Comparison of ENCODE assay signal across 8 cellular contexts in the genomic region with DNA sequence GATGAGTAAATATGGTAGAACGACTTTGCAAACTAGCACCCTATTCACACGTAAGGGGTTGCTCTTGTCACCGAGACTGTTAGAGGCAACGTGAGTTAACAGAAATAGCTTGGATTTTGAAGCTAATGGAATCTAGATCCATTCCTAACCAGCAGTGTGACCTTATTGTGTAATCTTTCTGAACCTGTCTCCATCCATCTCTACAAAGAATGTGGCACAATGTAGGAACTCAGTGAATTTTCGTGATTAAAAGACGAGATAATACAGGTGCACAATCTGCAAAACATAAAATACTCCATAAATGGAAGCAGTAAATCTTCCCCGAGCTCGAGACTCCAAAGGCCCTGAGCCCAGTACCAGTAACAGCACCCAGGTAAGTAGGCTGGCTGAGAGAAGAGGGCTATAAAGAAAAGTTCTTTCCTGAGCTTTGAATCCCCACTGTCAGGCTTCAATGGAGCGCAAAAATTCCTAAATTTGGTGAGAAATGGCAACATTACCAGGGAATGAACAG. TPM values are rescaled to one million over a fixed set of nuclear protein-coding genes. Genes with fewer than 3 reads are reported as not detected.
DNase-seq lines count a peak whose midpoint lies in the region; ATAC-seq, FAIRE-seq and TF ChIP-seq lines count a peak whose summit lies in the region.

No MANE protein-coding gene starts in this region.

- peak; percentile 1 for ATAC-seq in HG02678 (IDR thresholded peaks at IDR 0.05; ENCODE audit: unreplicated experiment)
- no peak for ATAC-seq in K562
- no peak for ATAC-seq in left lobe of liver
- no peak for ATAC-seq in GM21786 (IDR thresholded peaks at IDR 0.05; ENCODE audit: unreplicated experiment)
- ATAC-seq in HG03354 (IDR thresholded peaks at IDR 0.05; ENCODE audit: poor library complexity, severe bottlenecking, unreplicated experiment) = no peak

- WGBS in K562 (ENCODE audit: insufficient coverage, low coverage, missing lambda C conversion rate) = 50% methylated on average over 9 of the region's 9 CpGs

- H3K27ac Mint-ChIP-seq in mesothelial cell of epicardium = peak overlapping the region; percentile 97

- POLR2A ChIA-PET in K562 (lab: Yijun Ruan, JAX) = interaction anchor here (0.8 to 1.5 kb wide), 7 partner anchors 9 to 119 kb away, joined by 3 to 5 read pairs (median 3); partner anchors contain the start of genes RPS18 and VPS52

- CTCF ChIA-PET in K562 (lab: Yijun Ruan, JAX; ENCODE audit: low intra/inter-chr PET ratio) = interaction anchor here (0.7 to 2.1 kb wide), 4 partner anchors 12 to 111 kb away, joined by 3 to 12 read pairs (median 6); no protein-coding TSS in a partner anchor

- peaks cover 42% of the 10 kb centered on the region for H3K79me2 ChIP-seq in K562 (ENCODE audit: control insufficient read depth, insufficient read depth, low read length)

- no peak for TF ChIP-seq RAD21 in K562 (CRISPR knock-in tag; conservative IDR thresholded peaks at IDR 0.05 in 1 of 2, IDR thresholded peaks at IDR 0.05 in 1 of 2)

- peaks cover 35% of the 10 kb centered on the region for H3K4me1 Mint-ChIP-seq in mesothelial cell of epicardium

- H3K4me3 Mint-ChIP-seq in mesothelial cell of epicardium = peak overlapping the region; percentile 83

- peaks cover 19 to 22% of the 10 kb centered on the region in 2 experiments for H3K4me1 ChIP-seq in K562 (replicated peaks in 1 of 2; ENCODE audit: control insufficient read depth in 2 of 2, insufficient read depth in 2 of 2, low read length in 2 of 2)

- in situ Hi-C loops in K562 (cut with MboI) = no loop called here

- no peak; the same call in none of the 2 replicates for TF ChIP-seq POLR2A in K562 (conservative IDR thresholded peaks at IDR 0.05)

- no peak for TF ChIP-seq EP300 in K562 (IDR thresholded peaks at IDR 0.05; ENCODE audit: low read length)

- peak overlapping the region; percentile 16 for H3K4me3 ChIP-seq in K562

- no peak for DNase-seq in K562 (ENCODE audit: extremely low read depth in 1 of 4, low spot score in 3 of 4)
- no peak for DNase-seq in mesothelial cell of epicardium (ENCODE audit: low spot score in 2 of 2, unreplicated experiment in 2 of 2)
- DNase-seq in ureter (ENCODE audit: low spot score) = no peak
- no peak for DNase-seq in left lobe of liver (ENCODE audit: low spot score)

- H4K20me1 ChIP-seq in K562 (replicated peaks; ENCODE audit: control insufficient read depth, insufficient read depth, low read length) = 0 out of 2 replicates have a peak, but pooled peaks cover 3% of the 10 kb centered on the region

- H3K36me3 Mint-ChIP-seq in mesothelial cell of epicardium = no peaks in the 10 kb centered on the region

- H3K36me3 ChIP-seq in K562 (ENCODE audit: control insufficient read depth, insufficient read depth, low read length) = peaks cover 27% of the 10 kb centered on the region; the same call in 2 of the 3 replicates

- H3K4me2 ChIP-seq in K562 (ENCODE audit: insufficient read depth, low read length) = peak overlapping the region; percentile 93

- H3K9me3 ChIP-seq in K562 (replicated peaks; ENCODE audit: control insufficient read depth, insufficient read depth, low read depth, low read length) = no peaks in the 10 kb centered on the region

- no peaks in the 10 kb centered on the region for H3K27me3 ChIP-seq in K562 (ENCODE audit: control insufficient read depth in 2 of 2, insufficient read depth in 2 of 2, low read length in 2 of 2)

- H3K9ac ChIP-seq in K562 (ENCODE audit: insufficient read depth in 1 of 2, low read depth in 2 of 2, low read length in 2 of 2) = peak overlapping the region; percentile 65 to 92

- no peaks in the 10 kb centered on the region for H3K9me1 ChIP-seq in K562 (ENCODE audit: control insufficient read depth, insufficient read depth, low read length)

- no peaks in the 10 kb centered on the region for H3K9me3 Mint-ChIP-seq in mesothelial cell of epicardium

- BruUV-seq in K562 (replicated peaks; lab: Mats Ljungman, UMichigan) = TSS peak; percentile 94

- H2AFZ ChIP-seq in K562 (ENCODE audit: low read depth, low read length) = peak overlapping the region; percentile 96

- H3K27ac ChIP-seq in 22Rv1 = peak overlapping the region; percentile 91
- H3K27ac ChIP-seq in K562 (ENCODE audit: extremely low read depth, low read depth, low read length) = peak overlapping the region; percentile 89

- no peak for FAIRE-seq in K562 (lab: Jason Lieb, UNC)

- TF ChIP-seq CTCF in 22Rv1 (IDR thresholded peaks at IDR 0.05) = no peak
- TF ChIP-seq CTCF in K562 (IDR thresholded peaks at IDR 0.05 in 2 of 3, conservative IDR thresholded peaks at IDR 0.05 in 1 of 3; ENCODE audit: insufficient read depth in 2 of 3, low read depth in 1 of 3, low read length in 3 of 3) = no peak
- TF ChIP-seq CTCF in mesothelial cell of epicardium (IDR thresholded peaks at IDR 0.05; ENCODE audit: unreplicated experiment) = no peak

- intact Hi-C loops in K562 (cut with micrococcal nuclease) = loop anchor here (1.0 to 5.0 kb wide), 6 partner anchors 19 to 101 kb away; partner anchors contain the start of genes CUTA and RGL2

- no peaks in the 10 kb centered on the region for H3K27me3 Mint-ChIP-seq in mesothelial cell of epicardium (ENCODE audit: low read depth)

RNA-seq across cellular contexts. Expression of gene KIFC1, which starts 0.8 kb away (rescaled TPM):
- total RNA-seq in K562 (2011; cell fraction: chromatin; rRNA removed; ENCODE audit: low replicate concordance) = 117 and 182 TPM in 2 replicates
- total RNA-seq in K562 (2011; cell fraction: nucleolus; rRNA removed) = 141 and 154 TPM in 2 replicates
- 113 and 129 TPM in 2 replicates for total RNA-seq in K562 (2011; cell fraction: nucleoplasm; rRNA removed)
- total RNA-seq in K562 (2014; rRNA removed) (50.2 and 62.5 TPM in 2 replicates), K562 (2014; rRNA removed; fragmentation: Illumina TruSeq; extraction: Trizol) (38.6 and 42.3 TPM in 2 replicates), K562 (2015; rRNA removed; fragmentation: Illumina TruSeq; extraction: Trizol) (77.9 and 80.1 TPM in 2 replicates), K562 (2021) (79.2 and 85.6 TPM in 2 replicates), mesothelial cell of epicardium (30.1 to 31.3 TPM (median 30.3 TPM) in 3 replicates), ureter (1.0 TPM), left lobe of liver (0.38 TPM)
- polyA plus RNA-seq in K562 (2011; rRNA removed) (95.2 and 103 TPM in 2 replicates), K562 (2014; fragmentation: Illumina TruSeq; extraction: Trizol) (76.9 and 82.7 TPM in 2 replicates), K562 (2014; fragmentation: Nextera tagmentation; extraction: Ambion mirVana) (1 to 10 TPM; 1.3 to 2.2 TPM), K562 (2014; rRNA removed) (84.1 and 88.6 TPM in 2 replicates)
- polyA plus RNA-seq in K562 (2011; cell fraction: cytosol; rRNA removed) = 82.9 and 95.7 TPM in 2 replicates
- polyA plus RNA-seq in K562 (2011; cell fraction: nucleus; rRNA removed) = 255 and 308 TPM in 2 replicates
- 70.1 and 78.9 TPM in 2 replicates for polyA plus RNA-seq in K562 (2012)
- polyA minus RNA-seq in K562 (2011; rRNA and poly(A)+ RNA removed) = 91.4 and 99.3 TPM in 2 replicates
- 43.1 and 48.8 TPM in 2 replicates for polyA minus RNA-seq in K562 (2011; cell fraction: cytosol; rRNA and poly(A)+ RNA removed)
- polyA minus RNA-seq in K562 (2011; cell fraction: nucleus; rRNA and poly(A)+ RNA removed) = 113 and 139 TPM in 2 replicates

RNA-seq across cellular contexts. Expression of gene PHF1, which starts 20.0 kb away (rescaled TPM):
- total RNA-seq in K562 (2011; cell fraction: chromatin; rRNA removed; ENCODE audit: low replicate concordance) = 151 and 284 TPM in 2 replicates
- 158 and 171 TPM in 2 replicates for total RNA-seq in K562 (2011; cell fraction: nucleolus; rRNA removed)
- 141 and 150 TPM in 2 replicates for total RNA-seq in K562 (2011; cell fraction: nucleoplasm; rRNA removed)
- total RNA-seq in K562 (2014; rRNA removed) (27.3 and 29.7 TPM in 2 replicates), K562 (2014; rRNA removed; fragmentation: Illumina TruSeq; extraction: Trizol) (16.2 and 20.8 TPM in 2 replicates), K562 (2015; rRNA removed; fragmentation: Illumina TruSeq; extraction: Trizol) (29.6 and 33.7 TPM in 2 replicates), K562 (2021) (42.1 and 43.2 TPM in 2 replicates), mesothelial cell of epicardium (61.0 to 63.6 TPM (median 63.0 TPM) in 3 replicates), ureter (58.8 TPM), left lobe of liver (20.7 TPM)
- polyA plus RNA-seq in K562 (2011; rRNA removed) (45.9 and 59.4 TPM in 2 replicates), K562 (2014; fragmentation: Illumina TruSeq; extraction: Trizol) (45.5 and 48.8 TPM in 2 replicates), K562 (2014; fragmentation: Nextera tagmentation; extraction: Ambion mirVana) (1 to 10 TPM; 3.7 to 4.0 TPM), K562 (2014; rRNA removed) (60.8 and 64.2 TPM in 2 replicates)
- polyA plus RNA-seq in K562 (2011; cell fraction: cytosol; rRNA removed) = 56.9 and 69.4 TPM in 2 replicates
- polyA plus RNA-seq in K562 (2011; cell fraction: nucleus; rRNA removed) = 359 and 410 TPM in 2 replicates
- polyA plus RNA-seq in K562 (2012) = 42.7 and 85.4 TPM in 2 replicates
- 21.9 and 26.4 TPM in 2 replicates for polyA minus RNA-seq in K562 (2011; rRNA and poly(A)+ RNA removed)
- 12.4 and 15.0 TPM in 2 replicates for polyA minus RNA-seq in K562 (2011; cell fraction: cytosol; rRNA and poly(A)+ RNA removed)
- 40.8 and 50.0 TPM in 2 replicates for polyA minus RNA-seq in K562 (2011; cell fraction: nucleus; rRNA and poly(A)+ RNA removed)

RNA-seq across cellular contexts. Expression of gene CUTA, which starts 27.1 kb away (rescaled TPM):
- total RNA-seq in K562 (2011; cell fraction: chromatin; rRNA removed; ENCODE audit: low replicate concordance) = 90.7 and 171 TPM in 2 replicates
- 247 and 251 TPM in 2 replicates for total RNA-seq in K562 (2011; cell fraction: nucleolus; rRNA removed)
- total RNA-seq in K562 (2011; cell fraction: nucleoplasm; rRNA removed) = 190 and 192 TPM in 2 replicates
- total RNA-seq in K562 (2014; rRNA removed) (310 and 413 TPM in 2 replicates), K562 (2014; rRNA removed; fragmentation: Illumina TruSeq; extraction: Trizol) (192 and 203 TPM in 2 replicates), K562 (2015; rRNA removed; fragmentation: Illumina TruSeq; extraction: Trizol) (316 and 317 TPM in 2 replicates), K562 (2021) (369 and 372 TPM in 2 replicates), mesothelial cell of epicardium (238 to 239 TPM (median 239 TPM) in 3 replicates), ureter (157 TPM), left lobe of liver (104 TPM)
- polyA plus RNA-seq in K562 (2011; rRNA removed) (166 and 178 TPM in 2 replicates), K562 (2014; fragmentation: Illumina TruSeq; extraction: Trizol) (264 and 434 TPM in 2 replicates), K562 (2014; fragmentation: Nextera tagmentation; extraction: Ambion mirVana) (100 to 1,000 TPM; 653 to 682 TPM), K562 (2014; rRNA removed) (296 and 360 TPM in 2 replicates)
- 269 and 458 TPM in 2 replicates for polyA plus RNA-seq in K562 (2011; cell fraction: cytosol; rRNA removed)
- 356 and 369 TPM in 2 replicates for polyA plus RNA-seq in K562 (2011; cell fraction: nucleus; rRNA removed)
- 506 and 529 TPM in 2 replicates for polyA plus RNA-seq in K562 (2012)
- polyA minus RNA-seq in K562 (2011; rRNA and poly(A)+ RNA removed) = 142 and 158 TPM in 2 replicates
- polyA minus RNA-seq in K562 (2011; cell fraction: cytosol; rRNA and poly(A)+ RNA removed) = 90.0 and 120 TPM in 2 replicates
- 56.4 and 86.2 TPM in 2 replicates for polyA minus RNA-seq in K562 (2011; cell fraction: nucleus; rRNA and poly(A)+ RNA removed)

RNA-seq across cellular contexts. Expression of gene SYNGAP1, which starts 29.0 kb away (rescaled TPM):
- 66.9 and 126 TPM in 2 replicates for total RNA-seq in K562 (2011; cell fraction: chromatin; rRNA removed; ENCODE audit: low replicate concordance)
- 33.0 and 37.9 TPM in 2 replicates for total RNA-seq in K562 (2011; cell fraction: nucleolus; rRNA removed)
- 43.4 and 59.2 TPM in 2 replicates for total RNA-seq in K562 (2011; cell fraction: nucleoplasm; rRNA removed)
- total RNA-seq in K562 (2014; rRNA removed) (2.5 and 2.9 TPM in 2 replicates), K562 (2014; rRNA removed; fragmentation: Illumina TruSeq; extraction: Trizol) (1.9 and 2.6 TPM in 2 replicates), K562 (2015; rRNA removed; fragmentation: Illumina TruSeq; extraction: Trizol) (3.2 and 3.8 TPM in 2 replicates), K562 (2021) (15.2 and 22.8 TPM in 2 replicates), mesothelial cell of epicardium (57.7 to 66.1 TPM (median 65.1 TPM) in 3 replicates), ureter (32.6 TPM), left lobe of liver (2.5 TPM)
- polyA plus RNA-seq in K562 (2011; rRNA removed) (4.4 and 8.2 TPM in 2 replicates), K562 (2014; fragmentation: Illumina TruSeq; extraction: Trizol) (13.9 and 14.2 TPM in 2 replicates), K562 (2014; fragmentation: Nextera tagmentation; extraction: Ambion mirVana) (under 1 TPM; 0.01 to 0.06 TPM), K562 (2014; rRNA removed) (14.2 and 14.6 TPM in 2 replicates)
- 2.7 and 2.8 TPM in 2 replicates for polyA plus RNA-seq in K562 (2011; cell fraction: cytosol; rRNA removed)
- polyA plus RNA-seq in K562 (2011; cell fraction: nucleus; rRNA removed) = 51.0 and 114 TPM in 2 replicates
- 15.7 and 22.6 TPM in 2 replicates for polyA plus RNA-seq in K562 (2012)
- polyA minus RNA-seq in K562 (2011; rRNA and poly(A)+ RNA removed) = 4.1 and 4.2 TPM in 2 replicates
- 3.9 and 4.4 TPM in 2 replicates for polyA minus RNA-seq in K562 (2011; cell fraction: cytosol; rRNA and poly(A)+ RNA removed)
- polyA minus RNA-seq in K562 (2011; cell fraction: nucleus; rRNA and poly(A)+ RNA removed) = 10.8 and 12.3 TPM in 2 replicates

Comparison
In these comparisons a context has a peak if more than half of its experiments do, and no peak if none do; other contexts are left out.
1. RNA of gene KIFC1, which starts 0.8 kb away (total RNA-seq): 38.6 to 182 TPM in K562 and 30.1 to 31.3 TPM in mesothelial cell of epicardium; 1.0 TPM in ureter (single experiment) and 0.38 TPM in left lobe of liver (single experiment); every median in the first group is over 10 times any median in the second.